In the genomic region with DNA sequence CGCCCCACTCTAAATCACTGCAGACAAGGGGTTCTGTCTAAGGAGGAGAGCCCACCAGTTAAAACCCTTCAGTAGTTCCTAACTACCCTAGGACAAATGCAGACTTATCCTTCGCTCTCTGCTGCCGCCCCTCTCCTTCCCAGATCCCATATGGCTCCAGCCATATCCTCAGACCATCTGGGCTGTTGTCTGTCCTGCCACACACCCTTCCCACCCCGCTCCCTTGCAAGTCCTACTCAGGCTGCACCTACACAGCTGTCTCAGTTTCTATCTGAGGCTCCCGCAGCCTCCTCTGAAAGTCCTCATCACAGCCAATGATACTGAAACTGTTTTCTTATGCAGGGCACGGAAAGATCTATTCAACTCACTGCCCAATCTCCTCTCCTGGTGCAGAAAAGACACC, we compare ENCODE assay signal across 8 cellular contexts. TPM values are rescaled to one million over a fixed set of nuclear protein-coding genes. Genes with fewer than 3 reads are reported as not detected.
A peak's percentile ranks its signal among the peaks of the same experiment; 100 is the strongest.
DNase-seq lines count a peak whose midpoint lies in the region; ATAC-seq lines count a peak whose summit lies in the region.

No MANE protein-coding gene starts in this region.

- intact Hi-C loops in Right ventricle myocardium inferior (cut with DNase I), result no loop called here

- no peaks in the 10 kb centered on the region for H3K9me3 ChIP-seq in BLaER1

- peaks cover 41% of the 10 kb centered on the region for H3K4me1 Mint-ChIP-seq in stimulated activated naive CD8-positive, alpha-beta T cell treated with anti-CD3 and anti-CD28 coated beads, Interleukin-15, amount 100 ng/mL, for 72 hours

- DNase-seq in stimulated activated naive CD8-positive, alpha-beta T cell treated with anti-CD3 and anti-CD28 coated beads, Interleukin-15, amount 100 ng/mL, for 72 hours, result peak; percentile 28 to 40
- DNase-seq in G401 (ENCODE audit: low spot score) (no peak), Right ventricle myocardium inferior (ENCODE audit: missing footprints) (no peak)
- no peak for DNase-seq in NK-92 treated with Interleukin-12 subunit alpha and Interleukin-12 subunit beta, amount 100 ng/mL, for 24 hours (lab: John Stamatoyannopoulos, UW)

- H3K4me1 ChIP-seq in BLaER1, result peaks cover 43% of the 10 kb centered on the region

- ATAC-seq in GM19351 (IDR thresholded peaks at IDR 0.05; ENCODE audit: unreplicated experiment) (peak; percentile 65), HG03558 (IDR thresholded peaks at IDR 0.05; ENCODE audit: extremely low read depth, unreplicated experiment) (peak; percentile 43), Right ventricle myocardium inferior (no peak)
- ATAC-seq in stimulated activated naive CD8-positive, alpha-beta T cell treated with anti-CD3 and anti-CD28 coated beads, Interleukin-15, amount 100 ng/mL, for 72 hours, result peak; percentile 67

- H4K20me1 ChIP-seq in BLaER1, result no peaks in the 10 kb centered on the region

- in situ Hi-C loops in G401 (cut with HindIII; ENCODE audit: low sequenced_read_pairs), result no loop called here

- peak overlapping the region; percentile 98 for H3K4me2 ChIP-seq in BLaER1

- H3K4me3 ChIP-seq in BLaER1, result peak overlapping the region; percentile 100

- no peaks in the 10 kb centered on the region for H3K9me3 Mint-ChIP-seq in stimulated activated naive CD8-positive, alpha-beta T cell treated with anti-CD3 and anti-CD28 coated beads, Interleukin-15, amount 100 ng/mL, for 72 hours

- H3K9ac ChIP-seq in BLaER1, result peak overlapping the region; percentile 95; the same call in 1 of the 2 replicates

- peak overlapping the region; percentile 90 to 95 for H3K4me3 Mint-ChIP-seq in stimulated activated naive CD8-positive, alpha-beta T cell treated with anti-CD3 and anti-CD28 coated beads, Interleukin-15, amount 100 ng/mL, for 72 hours

- H3K27ac ChIP-seq in BLaER1, result 0 out of 2 replicates have a peak overlapping the region, but pooled peaks have one; percentile 23
- H3K27ac ChIP-seq in cingulate gyrus (ENCODE audit: low read depth, low read length), result peak overlapping the region; percentile 81

- H3K27me3 Mint-ChIP-seq in stimulated activated naive CD8-positive, alpha-beta T cell treated with anti-CD3 and anti-CD28 coated beads, Interleukin-15, amount 100 ng/mL, for 72 hours, result no peaks in the 10 kb centered on the region

- H3K27ac Mint-ChIP-seq in stimulated activated naive CD8-positive, alpha-beta T cell treated with anti-CD3 and anti-CD28 coated beads, Interleukin-15, amount 100 ng/mL, for 72 hours, result peak overlapping the region in 1 of 2 donors; percentile 93

- H3K27me3 ChIP-seq in BLaER1, result no peaks in the 10 kb centered on the region

- H3K36me3 ChIP-seq in BLaER1, result peaks cover 34% of the 10 kb centered on the region

RNA-seq across cellular contexts. Expression of a gene that starts 0.7 kb away (rescaled TPM):
- total RNA-seq in G401 (2014; rRNA removed; shearing (Covaris generic)), result 52.5 and 55.3 TPM in 2 replicates
- total RNA-seq in Right ventricle myocardium inferior, result 79.7 TPM

RNA-seq across cellular contexts. Expression of a gene that starts 10.0 kb away (rescaled TPM):
- total RNA-seq in G401 (2014; rRNA removed; shearing (Covaris generic)), result 86.9 and 88.7 TPM in 2 replicates
- total RNA-seq in Right ventricle myocardium inferior, result 67.4 TPM

RNA-seq across cellular contexts. Expression of a gene that starts 12.9 kb away (rescaled TPM):
- total RNA-seq in G401 (2014; rRNA removed; shearing (Covaris generic)), result 121 and 129 TPM in 2 replicates
- 41.1 TPM for total RNA-seq in Right ventricle myocardium inferior

RNA-seq across cellular contexts. Expression of a gene that starts 18.7 kb away (rescaled TPM):
- total RNA-seq in G401 (2014; rRNA removed; shearing (Covaris generic)), result 0.44 and 2.8 TPM in 2 replicates
- 0.62 TPM for total RNA-seq in Right ventricle myocardium inferior

RNA-seq across cellular contexts. Expression of a gene that starts 28.1 kb away (rescaled TPM):
- total RNA-seq in G401 (2014; rRNA removed; shearing (Covaris generic)), result 4.6 TPM in 1 of 2 replicates, not detected in the other
- not detected for total RNA-seq in Right ventricle myocardium inferior

Comparison
In these comparisons a context has a peak if more than half of its experiments do, and no peak if none do; other contexts are left out.
1. DNase-seq: peak in stimulated activated naive CD8-positive, alpha-beta T cell treated with anti-CD3 and anti-CD28 coated beads, Interleukin-15, amount 100 ng/mL, for 72 hours (2 of 2); none in G401 (single experiment), Right ventricle myocardium inferior (single experiment) and NK-92 treated with Interleukin-12 subunit alpha and Interleukin-12 subunit beta, amount 100 ng/mL, for 24 hours (single experiment).